In genomic region chr1:164757627-164758026, GRCh38 we compare ENCODE assay signal across 31 cellular contexts.
"Had no signal": no experiment of that assay in that cellular context is flagged by ENCODE, and none has a peak within 500 bp of the region (broad histone marks: within the 10 kb centered on the region; RNA-seq: fewer than 3 reads in every experiment).

No MANE protein-coding gene starts in this region.

- H3K4me1 Mint-ChIP-seq: activated B cell treated with CpG ODN at 0.5 μM for 24 hours; activated CD4-positive, alpha-beta memory T cell treated with anti-CD3 and anti-CD28 coated beads, Interleukin-2, amount 10 ng/mL, durations not matched to agents 7 days and 5 days; activated CD8-positive, alpha-beta memory T cell treated with anti-CD3 and anti-CD28 coated beads, Interleukin-2, amount 10 ng/mL, durations not matched to agents 7 days and 5 days; activated naive CD4-positive, alpha-beta T cell treated with anti-CD3 and anti-CD28 coated beads, Interleukin-2, amount 10 ng/mL, durations not matched to agents 7 days and 5 days had no signal

- ATAC-seq: activated CD8-positive, alpha-beta memory T cell treated with anti-CD3 and anti-CD28 coated beads, Interleukin-2, amount 10 ng/mL, durations not matched to agents 7 days and 5 days; Panc1 had no signal

- H3K4me3 Mint-ChIP-seq: activated B cell treated with CpG ODN at 0.5 μM for 24 hours; activated CD4-positive, alpha-beta memory T cell treated with anti-CD3 and anti-CD28 coated beads, Interleukin-2, amount 10 ng/mL, durations not matched to agents 7 days and 5 days; activated CD8-positive, alpha-beta memory T cell treated with anti-CD3 and anti-CD28 coated beads, Interleukin-2, amount 10 ng/mL, durations not matched to agents 7 days and 5 days; activated naive CD4-positive, alpha-beta T cell treated with anti-CD3 and anti-CD28 coated beads, Interleukin-2, amount 10 ng/mL, durations not matched to agents 7 days and 5 days; activated naive CD8-positive, alpha-beta T cell had no signal

- H3K27me3 Mint-ChIP-seq: activated CD4-positive, alpha-beta memory T cell treated with anti-CD3 and anti-CD28 coated beads, Interleukin-2, amount 10 ng/mL, durations not matched to agents 7 days and 5 days; activated CD8-positive, alpha-beta memory T cell treated with anti-CD3 and anti-CD28 coated beads, Interleukin-2, amount 10 ng/mL, durations not matched to agents 7 days and 5 days; activated naive CD4-positive, alpha-beta T cell treated with anti-CD3 and anti-CD28 coated beads, Interleukin-2, amount 10 ng/mL, durations not matched to agents 7 days and 5 days had no signal

- DNase-seq: activated B cell treated with CpG ODN at 0.5 μM for 24 hours; activated CD4-positive, alpha-beta memory T cell treated with anti-CD3 and anti-CD28 coated beads, Interleukin-2, amount 10 ng/mL, durations not matched to agents 7 days and 5 days; activated CD4-positive, alpha-beta T cell treated with anti-CD3 and anti-CD28 coated beads for 1 hour; activated CD4-positive, alpha-beta T cell treated with anti-CD3 and anti-CD28 coated beads for 48 hours; activated CD8-positive, alpha-beta memory T cell treated with anti-CD3 and anti-CD28 coated beads for 24 hours; activated CD8-positive, alpha-beta memory T cell treated with anti-CD3 and anti-CD28 coated beads, Interleukin-2, amount 10 ng/mL, durations not matched to agents 7 days and 5 days; activated CD8-positive, alpha-beta memory T cell treated with anti-CD3 and anti-CD28 coated beads, Interleukin-2, amount 50 U/mL, for 48 hours; activated effector memory CD4-positive, alpha-beta T cell treated with Interleukin-2 at 50 U/mL for 16 hours; activated naive CD4-positive, alpha-beta T cell treated with anti-CD3 and anti-CD28 coated beads, Interleukin-2, amount 10 ng/mL, durations not matched to agents 7 days and 5 days; activated T-cell treated with anti-CD3 and anti-CD28 coated beads, Interleukin-2, amount 50 U/mL, for 48 hours; amniotic stem cell; IMR-90; Karpas-422; KBM-7; MG63; NCI-H1048; NCI-H1105 treated with DMSO at 0.1 percent for 48 hours; NCI-H1436; NCI-H1694 treated with DMSO at 0.1 percent for 48 hours; NCI-H2029; NCI-H345; NCI-H524 treated with DMSO at 0.1 percent for 48 hours; SIG-M5; SW 1271; T-helper 1 cell; T-helper 2 cell; T-helper 9 cell had no signal

- H3K27ac ChIP-seq: ascending aorta, VCaP had no signal

- H3K36me3 Mint-ChIP-seq: activated CD8-positive, alpha-beta memory T cell treated with anti-CD3 and anti-CD28 coated beads, Interleukin-2, amount 10 ng/mL, durations not matched to agents 7 days and 5 days; activated naive CD4-positive, alpha-beta T cell treated with anti-CD3 and anti-CD28 coated beads, Interleukin-2, amount 10 ng/mL, durations not matched to agents 7 days and 5 days; activated naive CD8-positive, alpha-beta T cell had no signal

- H3K4me3 ChIP-seq: ascending aorta, MG63 had no signal

- H3K9me3 Mint-ChIP-seq: activated B cell treated with CpG ODN at 0.5 μM for 24 hours; activated CD4-positive, alpha-beta memory T cell treated with anti-CD3 and anti-CD28 coated beads, Interleukin-2, amount 10 ng/mL, durations not matched to agents 7 days and 5 days; activated naive CD4-positive, alpha-beta T cell treated with anti-CD3 and anti-CD28 coated beads, Interleukin-2, amount 10 ng/mL, durations not matched to agents 7 days and 5 days had no signal

- H3K27me3 ChIP-seq: ascending aorta, MG63 had no signal

- H3K27ac Mint-ChIP-seq: activated B cell treated with CpG ODN at 0.5 μM for 24 hours; activated CD4-positive, alpha-beta memory T cell treated with anti-CD3 and anti-CD28 coated beads, Interleukin-2, amount 10 ng/mL, durations not matched to agents 7 days and 5 days; activated CD8-positive, alpha-beta memory T cell treated with anti-CD3 and anti-CD28 coated beads, Interleukin-2, amount 10 ng/mL, durations not matched to agents 7 days and 5 days; activated naive CD4-positive, alpha-beta T cell treated with anti-CD3 and anti-CD28 coated beads, Interleukin-2, amount 10 ng/mL, durations not matched to agents 7 days and 5 days; activated naive CD8-positive, alpha-beta T cell had no signal

- H3K9me3 ChIP-seq: ascending aorta, MG63 had no signal

- H3K36me3 ChIP-seq: ascending aorta, MG63 had no signal
